In the genomic region with DNA sequence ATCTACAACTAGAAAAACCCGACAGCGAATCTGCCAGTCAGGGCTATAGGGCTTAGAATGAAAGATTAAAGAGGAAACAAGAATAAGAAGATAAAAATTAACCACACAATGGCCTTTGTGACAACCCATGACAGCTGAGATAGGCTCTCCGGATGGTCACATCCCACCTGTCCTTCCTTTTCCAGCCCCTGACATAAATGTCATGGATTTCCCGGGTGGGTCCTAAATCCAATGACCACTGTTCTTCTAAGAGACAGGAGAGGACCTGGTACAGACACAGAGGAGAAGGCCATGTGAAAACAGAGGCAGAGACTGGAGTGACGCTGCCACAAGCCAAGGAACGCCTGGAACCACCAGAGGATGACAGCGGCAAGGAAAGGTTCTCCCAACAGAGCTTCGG, we compare ENCODE assay signal across 24 cellular contexts. TPM values are rescaled to one million over a fixed set of nuclear protein-coding genes. Genes with fewer than 3 reads are reported as not detected.
DNase-seq lines count a peak whose midpoint lies in the region; ATAC-seq, FAIRE-seq and TF ChIP-seq lines count a peak whose summit lies in the region.
"Had no signal": no experiment of that assay in that cellular context is flagged by ENCODE, and none has a peak within 500 bp of the region (broad histone marks: within the 10 kb centered on the region; RNA-seq: fewer than 3 reads in every experiment).

No MANE protein-coding gene starts in this region.

- intact Hi-C loops in IMR-90 (cut with micrococcal nuclease): no loop called here

- TF ChIP-seq RAD21 in IMR-90 (IDR thresholded peaks at IDR 0.05; ENCODE audit: low read length): no peak

- no peak overlapping the region for H4K91ac ChIP-seq in IMR-90 (ENCODE audit: insufficient read depth, low read depth, low read length)

- peaks cover 7% of the 10 kb centered on the region; the same call in 1 of the 2 replicates for H4K20me1 ChIP-seq in IMR-90 (ENCODE audit: insufficient read depth, low read length)

- CTCF ChIA-PET in IMR-90 (lab: Yijun Ruan, JAX): no interaction called here

- no peak overlapping the region for H3K4me3 ChIP-seq in IMR-90 (ENCODE audit: insufficient read depth, low read depth, low read length)
- no peak overlapping the region for H3K4me3 ChIP-seq in SJCRH30
- H3K4me3 ChIP-seq: BLaER1, MG63 had no signal

- H3K9me1 ChIP-seq in IMR-90 (ENCODE audit: insufficient read depth, low read length): peaks cover 14% of the 10 kb centered on the region

- H3K27ac Mint-ChIP-seq in central memory CD8-positive, alpha-beta T cell (ENCODE audit: low read depth): peak overlapping the region; percentile 53
- peak overlapping the region in 2 of 3 experiments; percentile 5 to 23 for H3K27ac Mint-ChIP-seq in nephron

- no peak overlapping the region for H4K8ac ChIP-seq in IMR-90 (ENCODE audit: low read depth in 2 of 2, low read length in 2 of 2)

- H3K27ac ChIP-seq in IMR-90 (ENCODE audit: insufficient read depth, low read length) (no peak overlapping the region), SJCRH30 (peak overlapping the region; percentile 79)
- H3K27ac ChIP-seq: BLaER1 had no signal

- H3K79me1 ChIP-seq in IMR-90 (ENCODE audit: low read depth in 1 of 2, low read length in 2 of 2): peaks cover 35 to 73% of the 10 kb centered on the region in 2 experiments

- no peak overlapping the region for H2AFZ ChIP-seq in IMR-90 (replicated peaks; ENCODE audit: low read length, poor library complexity)

- H3K4me1 ChIP-seq in IMR-90 (ENCODE audit: control insufficient read depth, insufficient read depth, low read length) (peaks cover 17% of the 10 kb centered on the region), SJCRH30 (peaks cover 47% of the 10 kb centered on the region)
- H3K4me1 ChIP-seq: BLaER1 had no signal

- in situ Hi-C loops in IMR-90 (cut with MboI; ENCODE audit: low sequenced_read_pairs): no loop called here

- 100% methylated on average over 4 of the region's 8 CpGs; no CpG with 5 or more reads in 1 of the 2 experiments for WGBS in IMR-90 (ENCODE audit: extremely low coverage in 2 of 2, insufficient read length in 1 of 2), 2 experiments

- H2BK20ac ChIP-seq in IMR-90 (ENCODE audit: low read depth, low read length): no peak overlapping the region

- peaks cover 36% of the 10 kb centered on the region for H3K4me1 Mint-ChIP-seq in central memory CD8-positive, alpha-beta T cell
- peaks cover 56% of the 10 kb centered on the region for H3K4me1 Mint-ChIP-seq in nephron

- H3K9me3 ChIP-seq in IMR-90 (ENCODE audit: control insufficient read depth, insufficient read depth, low read length) (no peaks in the 10 kb centered on the region), SJCRH30 (replicated peaks) (no peaks in the 10 kb centered on the region)
- H3K9me3 ChIP-seq: BLaER1, MG63 had no signal

- no peak overlapping the region for H4K5ac ChIP-seq in IMR-90 (ENCODE audit: low read depth, low read length)

- H3K4ac ChIP-seq in IMR-90 (ENCODE audit: low read depth, low read length): no peak overlapping the region

- H3K9me3 Mint-ChIP-seq in central memory CD8-positive, alpha-beta T cell: no peaks in the 10 kb centered on the region
- no peaks in the 10 kb centered on the region for H3K9me3 Mint-ChIP-seq in nephron

- H3K36me3 Mint-ChIP-seq in central memory CD8-positive, alpha-beta T cell (ENCODE audit: insufficient read depth): peaks cover 11% of the 10 kb centered on the region
- peaks cover 4% of the 10 kb centered on the region for H3K36me3 Mint-ChIP-seq in nephron (ENCODE audit: low read depth)

- POLR2A ChIA-PET in IMR-90 (lab: Charles Lee; ENCODE audit: unreplicated experiment): no interaction called here

- H3K27me3 ChIP-seq in IMR-90 (ENCODE audit: control insufficient read depth, insufficient read depth, low read length) (no peaks in the 10 kb centered on the region), SJCRH30 (no peaks in the 10 kb centered on the region)
- H3K27me3 ChIP-seq: BLaER1, MG63 had no signal

- no TSS peak for BruUV-seq in IMR-90 (replicated peaks; lab: Mats Ljungman, UMichigan)

- H2BK120ac ChIP-seq in IMR-90 (ENCODE audit: low read depth, low read length): no peak overlapping the region

- H2AK9ac ChIP-seq in IMR-90 (replicated peaks; ENCODE audit: low read depth, low read length, poor library complexity): no peak overlapping the region

- H3K23ac ChIP-seq in IMR-90 (ENCODE audit: low read depth, low read length): no peak overlapping the region

- TF ChIP-seq POLR2A in IMR-90 (IDR thresholded peaks at IDR 0.05; ENCODE audit: low read depth, low read length): no peak

- H2AK5ac ChIP-seq in IMR-90 (ENCODE audit: low read depth, low read length): no peak overlapping the region

- no peak overlapping the region for H3K9ac ChIP-seq in IMR-90 (ENCODE audit: low read depth, low read length)
- H3K9ac ChIP-seq: BLaER1 had no signal

- no peak for FAIRE-seq in HTR-8/SVneo (lab: Jason Lieb, UNC)
- FAIRE-seq: GM12892, GM19239, RCC 7860 had no signal

- no peak overlapping the region for H2BK15ac ChIP-seq in IMR-90 (ENCODE audit: low read depth, low read length)

- peaks cover 6% of the 10 kb centered on the region; the same call in 1 of the 2 replicates for H3K36me3 ChIP-seq in IMR-90 (ENCODE audit: control insufficient read depth, insufficient read depth, low read length)
- no peaks in the 10 kb centered on the region for H3K36me3 ChIP-seq in SJCRH30
- H3K36me3 ChIP-seq: BLaER1, MG63 had no signal

- H3K4me2 ChIP-seq in IMR-90 (ENCODE audit: low read depth, low read length): no peak overlapping the region
- H3K4me2 ChIP-seq: BLaER1 had no signal

- H3K56ac ChIP-seq in IMR-90 (ENCODE audit: extremely low read depth, insufficient read depth, low read length): no peak overlapping the region

- no peaks in the 10 kb centered on the region for H3K27me3 Mint-ChIP-seq in central memory CD8-positive, alpha-beta T cell
- H3K27me3 Mint-ChIP-seq in nephron (ENCODE audit: low read depth): no peaks in the 10 kb centered on the region
- H3K27me3 Mint-ChIP-seq: CD4-positive, CD25-positive, alpha-beta regulatory T cell had no signal

- H3K14ac ChIP-seq in IMR-90 (replicated peaks; ENCODE audit: low read depth, low read length): peak overlapping the region; percentile 26

- no peak for DNase-seq in IMR-90
- DNase-seq in SJCRH30: peak; percentile 65 to 84
- no peak for DNase-seq in central memory CD8-positive, alpha-beta T cell (ENCODE audit: low spot score in 2 of 2)
- DNase-seq in HK-2 (ENCODE audit: unreplicated experiment): no peak
- no peak for DNase-seq in stimulated activated CD4-positive, alpha-beta T cell treated with anti-CD3 and anti-CD28 coated beads, Interleukin-2, amount 100 ng/mL, for 48 hours
- DNase-seq in NCI-H2081 treated with DMSO at 0.1 percent for 48 hours (lab: John Stamatoyannopoulos, UW): no peak
- no peak for DNase-seq in HTR-8/SVneo (ENCODE audit: insufficient read length, low spot score)
- DNase-seq: CD4-positive, CD25-positive, alpha-beta regulatory T cell; DMS153; DND-41; KBM-7; MG63; NCI-H1694; NCI-H2029 treated with DMSO at 0.1 percent for 48 hours; NCI-H2227 treated with DMSO at 0.1 percent for 48 hours; NCI-H510A; SIG-M5 had no signal

- no peak overlapping the region; the same call in 1 of the 2 replicates for H3K18ac ChIP-seq in IMR-90 (ENCODE audit: low read depth, low read length)

- no peak for ATAC-seq in IMR-90 (ENCODE audit: low read depth)
- ATAC-seq in central memory CD8-positive, alpha-beta T cell (replicated peaks; ENCODE audit: extremely low read depth, poor library complexity, severe bottlenecking): no peak
- ATAC-seq: HCT116, SK-N-SH treated with all-trans-retinoic acid at 6 μM for 48 hours had no signal

- TF ChIP-seq CTCF in IMR-90 (conservative IDR thresholded peaks at IDR 0.05; ENCODE audit: low read depth, low read length) (no peak), nephron (IDR thresholded peaks at IDR 0.05; ENCODE audit: unreplicated experiment in 3 of 3) (no peak)

- dilution Hi-C loops in IMR-90 (cut with HindIII; ENCODE audit: low sequenced_read_pairs, unreplicated experiment): no loop called here

- no peak overlapping the region for H3K4me3 Mint-ChIP-seq in central memory CD8-positive, alpha-beta T cell
- H3K4me3 Mint-ChIP-seq in nephron: no peak overlapping the region
- H3K4me3 Mint-ChIP-seq: CD4-positive, CD25-positive, alpha-beta regulatory T cell had no signal

- H2BK5ac ChIP-seq in IMR-90 (ENCODE audit: low read depth, low read length, poor library complexity, severe bottlenecking): no peak overlapping the region

TF ChIP-seq in IMR-90, 13 proteins besides CTCF, POLR2A, EP300 and RAD21 (continues in another document):
- TF ChIP-seq MXI1 (IDR thresholded peaks at IDR 0.05; ENCODE audit: borderline replicate concordance, low read depth, low read length) (no peak), RFX5 (IDR thresholded peaks at IDR 0.05; ENCODE audit: low read depth, low read length) (no peak), CEBPB (IDR thresholded peaks at IDR 0.05; ENCODE audit: low read depth, low read length) (no peak), BHLHE40 (IDR thresholded peaks at IDR 0.05; ENCODE audit: low read depth, low read length) (no peak), MAFK (IDR thresholded peaks at IDR 0.05; ENCODE audit: low read depth, low read length) (no peak), NFE2L2 (IDR thresholded peaks at IDR 0.05; ENCODE audit: low read depth, low read length) (no peak), RCOR1 (IDR thresholded peaks at IDR 0.05; ENCODE audit: insufficient replicate concordance, low read length) (no peak)
- TF ChIP-seq, protein P1, sequence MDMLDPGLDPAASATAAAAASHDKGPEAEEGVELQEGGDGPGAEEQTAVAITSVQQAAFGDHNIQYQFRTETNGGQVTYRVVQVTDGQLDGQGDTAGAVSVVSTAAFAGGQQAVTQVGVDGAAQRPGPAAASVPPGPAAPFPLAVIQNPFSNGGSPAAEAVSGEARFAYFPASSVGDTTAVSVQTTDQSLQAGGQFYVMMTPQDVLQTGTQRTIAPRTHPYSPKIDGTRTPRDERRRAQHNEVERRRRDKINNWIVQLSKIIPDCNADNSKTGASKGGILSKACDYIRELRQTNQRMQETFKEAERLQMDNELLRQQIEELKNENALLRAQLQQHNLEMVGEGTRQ (IDR thresholded peaks at IDR 0.05; ENCODE audit: low read depth, low read length): no peak
- TF ChIP-seq, protein P2, sequence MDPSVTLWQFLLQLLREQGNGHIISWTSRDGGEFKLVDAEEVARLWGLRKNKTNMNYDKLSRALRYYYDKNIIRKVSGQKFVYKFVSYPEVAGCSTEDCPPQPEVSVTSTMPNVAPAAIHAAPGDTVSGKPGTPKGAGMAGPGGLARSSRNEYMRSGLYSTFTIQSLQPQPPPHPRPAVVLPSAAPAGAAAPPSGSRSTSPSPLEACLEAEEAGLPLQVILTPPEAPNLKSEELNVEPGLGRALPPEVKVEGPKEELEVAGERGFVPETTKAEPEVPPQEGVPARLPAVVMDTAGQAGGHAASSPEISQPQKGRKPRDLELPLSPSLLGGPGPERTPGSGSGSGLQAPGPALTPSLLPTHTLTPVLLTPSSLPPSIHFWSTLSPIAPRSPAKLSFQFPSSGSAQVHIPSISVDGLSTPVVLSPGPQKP (IDR thresholded peaks at IDR 0.05; ENCODE audit: borderline replicate concordance, low read depth, low read length): no peak

RNA-seq across cellular contexts. Expression of a gene that starts 41.8 kb away (rescaled TPM):
- total RNA-seq in IMR-90 (2012; rRNA removed): 11.1 and 13.9 TPM in 2 replicates
- polyA plus RNA-seq in IMR-90 (2012; rRNA removed): 7.3 and 9.7 TPM in 2 replicates
- 3.4 and 8.9 TPM in 2 replicates for polyA plus RNA-seq in IMR-90 (2012; cell fraction: cytosol; rRNA removed)
- polyA plus RNA-seq in IMR-90 (2012; cell fraction: nucleus; rRNA removed; ENCODE audit: low replicate concordance): 20.5 and 29.3 TPM in 2 replicates
- 6.0 and 6.3 TPM in 2 replicates for total RNA-seq in SJCRH30 (2014; rRNA removed; shearing (Covaris generic))

Comparison
In these comparisons a context has a peak if more than half of its experiments do, and no peak if none do; other contexts are left out.
1. DNase-seq: peak in SJCRH30 (2 of 2); none in IMR-90 (single experiment), central memory CD8-positive, alpha-beta T cell (0 of 2), HK-2 (single experiment), stimulated activated CD4-positive, alpha-beta T cell treated with anti-CD3 and anti-CD28 coated beads, Interleukin-2, amount 100 ng/mL, for 48 hours (0 of 2), NCI-H2081 treated with DMSO at 0.1 percent for 48 hours (single experiment) and HTR-8/SVneo (single experiment).